In the genomic region with DNA sequence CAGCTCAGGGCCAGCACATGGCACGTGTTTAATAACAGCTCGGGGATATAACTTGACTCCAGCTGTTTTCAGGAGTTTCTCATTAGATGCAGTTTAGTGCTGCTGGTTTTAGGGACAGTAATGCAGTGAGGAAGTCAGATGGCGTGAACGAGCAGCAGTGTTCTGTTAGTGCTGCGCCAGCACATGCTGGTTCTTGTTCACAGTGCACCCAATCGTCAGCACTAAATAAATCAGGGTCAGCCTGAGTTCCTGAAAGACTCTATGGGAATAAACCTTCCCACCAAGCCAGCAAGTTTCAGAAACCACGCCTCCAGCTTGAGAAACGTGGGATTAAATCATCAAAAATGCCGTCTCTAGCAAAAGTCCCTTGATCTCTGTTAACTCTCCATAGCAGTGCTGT, we compare ENCODE assay signal across 14 cellular contexts.
DNase-seq lines count a peak whose midpoint lies in the region; ATAC-seq and TF ChIP-seq lines count a peak whose summit lies in the region.
"Had no signal": no experiment of that assay in that cellular context is flagged by ENCODE, and none has a peak within 500 bp of the region (broad histone marks: within the 10 kb centered on the region; RNA-seq: fewer than 3 reads in every experiment).

No MANE protein-coding gene starts in this region.

- H3K4me3 ChIP-seq in heart right ventricle = no peak overlapping the region

- H3K27me3 ChIP-seq in heart right ventricle = no peaks in the 10 kb centered on the region

- ATAC-seq in heart right ventricle = peak in 7 of 8 donors; percentile 61 to 89 (median 80)
- no peak for ATAC-seq in HG03432 (IDR thresholded peaks at IDR 0.05; ENCODE audit: unreplicated experiment)
- ATAC-seq: WTC11 had no signal

- no peaks in the 10 kb centered on the region for H3K36me3 Mint-ChIP-seq in MCF 10A (ENCODE audit: insufficient read depth, unreplicated experiment)
- H3K36me3 Mint-ChIP-seq: WTC11 had no signal

- TF ChIP-seq CTCF in MCF 10A (IDR thresholded peaks at IDR 0.05; ENCODE audit: unreplicated experiment) (no peak), heart right ventricle (IDR thresholded peaks at IDR 0.05) (no peak)

- no peaks in the 10 kb centered on the region for H3K36me3 ChIP-seq in heart right ventricle

- no peaks in the 10 kb centered on the region for H3K9me3 Mint-ChIP-seq in MCF 10A (ENCODE audit: unreplicated experiment)
- H3K9me3 Mint-ChIP-seq: CD4-positive, alpha-beta T cell; central memory CD8-positive, alpha-beta T cell had no signal

- 51 to 60% methylated on average over 9 of the region's 9 CpGs for WGBS in heart right ventricle, 2 donors

- H3K27ac Mint-ChIP-seq in MCF 10A (ENCODE audit: low read depth, unreplicated experiment) = no peak overlapping the region
- H3K27ac Mint-ChIP-seq: activated T-helper 1 cell treated with anti-CD3 and anti-CD28 coated beads, Interleukin-12 subunit alpha, Interleukin-12 subunit beta, Interleukin-2, Interleukin-4 antibody, amounts not matched to agents 30 ng/mL and 10 ng/mL and 1 ng/mL, durations not matched to agents 14 hours and 24 hours and 36 hours; CD4-positive, alpha-beta T cell; WTC11 had no signal

- no peak overlapping the region for H3K27ac ChIP-seq in heart right ventricle

- peaks cover 0 to 1% (median 0%) of the 10 kb centered on the region in 9 donors for H3K4me1 ChIP-seq in heart right ventricle

- POLR2A ChIA-PET in MCF 10A (lab: Yijun Ruan, JAX) = interaction anchor here (2.1 kb wide), 1 partner anchor 10 kb away, joined by 5 read pairs; no protein-coding TSS in a partner anchor

- no TSS peak for BruUV-seq in MCF 10A (replicated peaks; lab: Mats Ljungman, UMichigan)

- no peaks in the 10 kb centered on the region for H3K9me3 ChIP-seq in heart right ventricle

- no peak overlapping the region for H3K4me3 Mint-ChIP-seq in MCF 10A (ENCODE audit: unreplicated experiment)
- H3K4me3 Mint-ChIP-seq: activated T-helper 1 cell treated with anti-CD3 and anti-CD28 coated beads, Interleukin-12 subunit alpha, Interleukin-12 subunit beta, Interleukin-2, Interleukin-4 antibody, amounts not matched to agents 30 ng/mL and 10 ng/mL and 1 ng/mL, durations not matched to agents 14 hours and 24 hours and 36 hours; CD4-positive, alpha-beta T cell; central memory CD8-positive, alpha-beta T cell; WTC11 had no signal

- no peaks in the 10 kb centered on the region for H3K27me3 Mint-ChIP-seq in MCF 10A (ENCODE audit: insufficient read depth, unreplicated experiment)
- H3K27me3 Mint-ChIP-seq: CD4-positive, alpha-beta T cell; central memory CD8-positive, alpha-beta T cell had no signal

- intact Hi-C loops in MCF 10A (cut with micrococcal nuclease) (no loop called here), heart right ventricle (cut with DNase I) (no loop called here)

- peaks cover 27% of the 10 kb centered on the region for H3K4me1 Mint-ChIP-seq in MCF 10A (ENCODE audit: insufficient read depth, unreplicated experiment)
- H3K4me1 Mint-ChIP-seq: central memory CD8-positive, alpha-beta T cell had no signal

- DNase-seq in GM04504 (ENCODE audit: low read depth) = peak; percentile 80
- DNase-seq in MCF 10A (ENCODE audit: unreplicated experiment) = peak; percentile 66
- DNase-seq in heart right ventricle = peak in 1 of 2 donors; percentile 38
- peak; percentile 53 for DNase-seq in renal cortical epithelial cell (ENCODE audit: low read depth)
- no peak for DNase-seq in activated CD4-positive, alpha-beta T cell treated with anti-CD3 and anti-CD28 coated beads for 1 hour
- DNase-seq in OCI-M2 (lab: John Stamatoyannopoulos, UW; ENCODE audit: unreplicated experiment) = no peak
- DNase-seq in NCI-H1417 treated with DMSO at 0.1 percent for 48 hours (lab: John Stamatoyannopoulos, UW) = no peak
- DNase-seq: CD4-positive, alpha-beta T cell; NCI-H446 treated with DMSO at 0.1 percent for 48 hours; small intestine had no signal

- CTCF ChIA-PET in MCF 10A (lab: Yijun Ruan, JAX) = interaction anchor here (2.3 kb wide), 1 partner anchor 101 kb away, joined by 9 read pairs; no protein-coding TSS in a partner anchor

Comparison
In these comparisons a context has a peak if more than half of its experiments do, and no peak if none do; other contexts are left out.
1. DNase-seq: peak in GM04504 (single experiment), MCF 10A (single experiment) and renal cortical epithelial cell (single experiment); none in activated CD4-positive, alpha-beta T cell treated with anti-CD3 and anti-CD28 coated beads for 1 hour (single experiment), OCI-M2 (single experiment) and NCI-H1417 treated with DMSO at 0.1 percent for 48 hours (single experiment).